In the genomic region with DNA sequence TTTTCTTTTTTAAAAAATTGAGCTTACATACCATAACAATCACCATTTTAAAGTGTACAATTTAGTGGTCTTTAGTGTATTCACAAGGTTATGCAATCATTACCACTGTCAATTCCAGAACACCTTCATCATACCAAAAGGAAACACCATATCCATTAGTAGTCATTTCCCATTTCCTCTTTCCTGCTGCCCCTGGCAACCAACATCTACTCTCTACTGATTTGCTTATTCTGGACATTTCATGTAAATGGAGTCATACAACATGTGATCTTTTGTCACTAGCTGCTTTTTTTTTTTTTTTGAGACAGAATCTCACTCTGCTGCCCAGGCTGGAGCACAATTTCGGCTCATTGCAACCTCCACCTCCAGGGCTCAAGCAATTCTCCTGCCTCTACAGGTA, we compare ENCODE assay signal across 9 cellular contexts.
DNase-seq lines count a peak whose midpoint lies in the region; ATAC-seq and TF ChIP-seq lines count a peak whose summit lies in the region.
"Had no signal": no experiment of that assay in that cellular context is flagged by ENCODE, and none has a peak within 500 bp of the region (broad histone marks: within the 10 kb centered on the region; RNA-seq: fewer than 3 reads in every experiment).

No MANE protein-coding gene starts in this region.

- no peaks in the 10 kb centered on the region for H3K23me2 ChIP-seq in H9 (ENCODE audit: insufficient read length, low read depth, low read length, poor library complexity, severe bottlenecking)

- no peaks in the 10 kb centered on the region for H4K20me1 ChIP-seq in H9 (ENCODE audit: control insufficient read depth, insufficient read depth, insufficient read length)

- H3K27ac Mint-ChIP-seq in activated T-helper 1 cell treated with anti-CD3 and anti-CD28 coated beads, Interleukin-12 subunit alpha, Interleukin-12 subunit beta, Interleukin-2, Interleukin-4 antibody, amounts not matched to agents 30 ng/mL and 10 ng/mL and 1 ng/mL, durations not matched to agents 14 hours and 24 hours and 36 hours: peak overlapping the region; percentile 64
- H3K27ac Mint-ChIP-seq in H9: no peak overlapping the region; a peak in 1 of 7 replicates

- DNase-seq in AG10803 (ENCODE audit: low read depth): peak; percentile 85
- DNase-seq in activated T-helper 1 cell treated with anti-CD3 and anti-CD28 coated beads, Interleukin-12 subunit alpha, Interleukin-12 subunit beta, Interleukin-2, Interleukin-4 antibody, amounts not matched to agents 30 ng/mL and 10 ng/mL and 1 ng/mL, durations not matched to agents 14 hours and 24 hours and 36 hours (ENCODE audit: low spot score): no peak
- peak; percentile 96 for DNase-seq in iris pigment epithelial cell (ENCODE audit: low read depth)
- no peak for DNase-seq in NCI-H128 (lab: John Stamatoyannopoulos, UW; ENCODE audit: unreplicated experiment)
- DNase-seq in NCI-H1436 (lab: John Stamatoyannopoulos, UW): no peak
- no peak for DNase-seq in activated CD8-positive, alpha-beta memory T cell treated with anti-CD3 and anti-CD28 coated beads for 24 hours
- DNase-seq in H9: no peak
- DNase-seq: activated CD4-positive, alpha-beta T cell treated with anti-CD3 and anti-CD28 coated beads, Interleukin-2, amount 50 U/mL, for 4 hours had no signal

- H3T11ph ChIP-seq in H9 (ENCODE audit: low read length): no peak overlapping the region

- H3K4me2 ChIP-seq in H9 (ENCODE audit: insufficient read depth, insufficient read length, low read length): no peak overlapping the region

- intact Hi-C loops in activated T-helper 1 cell treated with anti-CD3 and anti-CD28 coated beads, Interleukin-12 subunit alpha, Interleukin-12 subunit beta, Interleukin-2, Interleukin-4 antibody, amounts not matched to agents 30 ng/mL and 10 ng/mL and 1 ng/mL, durations not matched to agents 14 hours and 24 hours and 36 hours (cut with micrococcal nuclease): loop anchor here (5.0 kb wide), 1 partner anchor 174 kb away; no protein-coding TSS in a partner anchor

- H3K9me3 ChIP-seq in H9 (ENCODE audit: control insufficient read depth, low read depth, low read length): no peaks in the 10 kb centered on the region

- no peak overlapping the region for H2AK5ac ChIP-seq in H9 (ENCODE audit: insufficient read length, low read length)

- H3K79me1 ChIP-seq in H9 (ENCODE audit: insufficient read depth, low read depth, low read length, poor library complexity, severe bottlenecking): no peaks in the 10 kb centered on the region

- H3K4me1 ChIP-seq in H9 (ENCODE audit: insufficient read depth, low read length): no peaks in the 10 kb centered on the region

- peaks cover 52% of the 10 kb centered on the region for H3K36me3 Mint-ChIP-seq in activated T-helper 1 cell treated with anti-CD3 and anti-CD28 coated beads, Interleukin-12 subunit alpha, Interleukin-12 subunit beta, Interleukin-2, Interleukin-4 antibody, amounts not matched to agents 30 ng/mL and 10 ng/mL and 1 ng/mL, durations not matched to agents 14 hours and 24 hours and 36 hours (ENCODE audit: low read depth)
- peaks cover 11 to 43% (median 12%) of the 10 kb centered on the region in 3 experiments for H3K36me3 Mint-ChIP-seq in H9 (ENCODE audit: insufficient read depth in 1 of 3, low read depth in 3 of 3)

- no peak overlapping the region for H3K18ac ChIP-seq in H9 (ENCODE audit: insufficient read length, low read depth, low read length)

- H3K27ac ChIP-seq in H9 (ENCODE audit: insufficient read length, low read depth, low read length): no peak overlapping the region

- no peak overlapping the region for H3K4me3 Mint-ChIP-seq in activated T-helper 1 cell treated with anti-CD3 and anti-CD28 coated beads, Interleukin-12 subunit alpha, Interleukin-12 subunit beta, Interleukin-2, Interleukin-4 antibody, amounts not matched to agents 30 ng/mL and 10 ng/mL and 1 ng/mL, durations not matched to agents 14 hours and 24 hours and 36 hours
- no peak overlapping the region for H3K4me3 Mint-ChIP-seq in H9

- H3K23ac ChIP-seq in H9 (ENCODE audit: insufficient read length, low read depth, low read length): no peak overlapping the region

- no peaks in the 10 kb centered on the region for H3K27me3 Mint-ChIP-seq in activated T-helper 1 cell treated with anti-CD3 and anti-CD28 coated beads, Interleukin-12 subunit alpha, Interleukin-12 subunit beta, Interleukin-2, Interleukin-4 antibody, amounts not matched to agents 30 ng/mL and 10 ng/mL and 1 ng/mL, durations not matched to agents 14 hours and 24 hours and 36 hours (ENCODE audit: insufficient read depth)
- H3K27me3 Mint-ChIP-seq in H9 (ENCODE audit: low read depth): no peaks in the 10 kb centered on the region

- no peaks in the 10 kb centered on the region for H3K27me3 ChIP-seq in H9 (ENCODE audit: insufficient read depth, low read length)

- no peak overlapping the region for H4K5ac ChIP-seq in H9 (ENCODE audit: insufficient read length, low read depth, low read length)

- no peak overlapping the region for H3K4me3 ChIP-seq in AG10803 (ENCODE audit: low read length)

- no peak overlapping the region for H3K14ac ChIP-seq in H9 (ENCODE audit: insufficient read depth, low read length)

- no CpG with 5 or more reads among the region's 1 CpG for whole genome bisulfite sequencing in H9 (ENCODE audit: extremely low coverage, insufficient read length, low lambda C conversion rate)

- no peak overlapping the region for H2BK5ac ChIP-seq in H9 (ENCODE audit: insufficient read length, low read length)

- no peak overlapping the region for H3K4ac ChIP-seq in H9 (ENCODE audit: low read depth, low read length)

- no peaks in the 10 kb centered on the region for H3K9me3 Mint-ChIP-seq in activated T-helper 1 cell treated with anti-CD3 and anti-CD28 coated beads, Interleukin-12 subunit alpha, Interleukin-12 subunit beta, Interleukin-2, Interleukin-4 antibody, amounts not matched to agents 30 ng/mL and 10 ng/mL and 1 ng/mL, durations not matched to agents 14 hours and 24 hours and 36 hours
- no peaks in the 10 kb centered on the region for H3K9me3 Mint-ChIP-seq in H9

- ATAC-seq in HG03565 (IDR thresholded peaks at IDR 0.05; ENCODE audit: unreplicated experiment): peak; percentile 31

- H2BK120ac ChIP-seq in H9 (ENCODE audit: low read depth, low read length, poor library complexity, severe bottlenecking): no peak overlapping the region

- H3K56ac ChIP-seq in H9 (ENCODE audit: insufficient read length, low read depth, low read length): no peak overlapping the region

- H3K9ac ChIP-seq in H9 (ENCODE audit: extremely low read depth, insufficient read length, low read length): no peak overlapping the region

- no peak overlapping the region for H2AFZ ChIP-seq in H9 (ENCODE audit: low read length)

- no peaks in the 10 kb centered on the region for H3K79me2 ChIP-seq in H9 (ENCODE audit: insufficient read depth, low read length)

- no peak overlapping the region for H2BK15ac ChIP-seq in H9 (ENCODE audit: low read depth, low read length)

- H2BK20ac ChIP-seq in H9 (ENCODE audit: low read depth, low read length, poor library complexity, severe bottlenecking): no peak overlapping the region

- no peak overlapping the region for H2BK12ac ChIP-seq in H9 (ENCODE audit: insufficient read length, low read depth, low read length)

- H4K91ac ChIP-seq in H9 (ENCODE audit: insufficient read length, low read depth, low read length): no peak overlapping the region

- TF ChIP-seq CTCF in AG10803 (conservative IDR thresholded peaks at IDR 0.05; ENCODE audit: low read length): no peak
- TF ChIP-seq CTCF in H9 (conservative IDR thresholded peaks at IDR 0.05): no peak

- peaks cover 8% of the 10 kb centered on the region for H3K4me1 Mint-ChIP-seq in activated T-helper 1 cell treated with anti-CD3 and anti-CD28 coated beads, Interleukin-12 subunit alpha, Interleukin-12 subunit beta, Interleukin-2, Interleukin-4 antibody, amounts not matched to agents 30 ng/mL and 10 ng/mL and 1 ng/mL, durations not matched to agents 14 hours and 24 hours and 36 hours (ENCODE audit: low read depth)
- H3K4me1 Mint-ChIP-seq in H9: no peaks in the 10 kb centered on the region

- H4K8ac ChIP-seq in H9 (replicated peaks; ENCODE audit: insufficient read length, low read depth, low read length): no peak overlapping the region

Comparison
In these comparisons a context has a peak if more than half of its experiments do, and no peak if none do; other contexts are left out.
1. DNase-seq: peak in AG10803 (single experiment) and iris pigment epithelial cell (single experiment); none in activated T-helper 1 cell treated with anti-CD3 and anti-CD28 coated beads, Interleukin-12 subunit alpha, Interleukin-12 subunit beta, Interleukin-2, Interleukin-4 antibody, amounts not matched to agents 30 ng/mL and 10 ng/mL and 1 ng/mL, durations not matched to agents 14 hours and 24 hours and 36 hours (single experiment), NCI-H128 (single experiment), NCI-H1436 (single experiment), activated CD8-positive, alpha-beta memory T cell treated with anti-CD3 and anti-CD28 coated beads for 24 hours (single experiment) and H9 (single experiment).